17 cellular contexts compared by ENCODE assay signal in genomic region chr12:93469386-93469785, GRCh38. TPM values are rescaled to one million over a fixed set of nuclear protein-coding genes. Genes with fewer than 3 reads are reported as not detected.
DNase-seq lines count a peak whose midpoint lies in the region; ATAC-seq, FAIRE-seq and TF ChIP-seq lines count a peak whose summit lies in the region.
"Had no signal": no experiment of that assay in that cellular context is flagged by ENCODE, and none has a peak within 500 bp of the region (broad histone marks: within the 10 kb centered on the region; RNA-seq: fewer than 3 reads in every experiment).

No MANE protein-coding gene starts in this region.

- no TSS peak for BruUV-seq in HepG2 (replicated peaks; lab: Mats Ljungman, UMichigan)

- H2AFZ ChIP-seq in HepG2 (ENCODE audit: low read length) (no peak overlapping the region), hepatocyte (no peak overlapping the region)

- H3K4me3 ChIP-seq in HepG2 (replicated peaks in 1 of 3; ENCODE audit: insufficient read depth in 1 of 3, low read depth in 2 of 3, low read length in 3 of 3), result peak overlapping the region in 2 of 3 experiments; percentile 88 to 92; a peak in 2 of 6 replicates
- no peak overlapping the region for H3K4me3 ChIP-seq in right lobe of liver
- H3K4me3 ChIP-seq in SK-N-MC, result peak overlapping the region; percentile 87
- H3K4me3 ChIP-seq in hepatocyte, result no peak overlapping the region
- H3K4me3 ChIP-seq: body of pancreas had no signal

- H4K20me1 ChIP-seq in HepG2 (ENCODE audit: insufficient read depth, low read length) (peaks cover 5% of the 10 kb centered on the region; the same call in 1 of the 2 replicates), hepatocyte (ENCODE audit: insufficient read depth, poor library complexity, severe bottlenecking) (peaks cover 3% of the 10 kb centered on the region)

- POLR2A ChIA-PET in HepG2 (lab: Yijun Ruan, JAX), result no interaction called here

- H3K9ac ChIP-seq in HepG2 (ENCODE audit: insufficient read depth, low read depth, low read length) (no peak overlapping the region), SK-N-MC (ENCODE audit: insufficient read length) (no peak overlapping the region)

- H3K4me3 Mint-ChIP-seq in osteocyte (ENCODE audit: unreplicated experiment), result no peak overlapping the region
- peak overlapping the region in 1 of 2 donors; percentile 48 for H3K4me3 Mint-ChIP-seq in effector memory CD8-positive, alpha-beta T cell

- H3K27me3 ChIP-seq in HepG2 (ENCODE audit: control insufficient read depth in 1 of 2, insufficient read depth in 2 of 2, low read length in 2 of 2), result no peaks in the 10 kb centered on the region; a peak in 1 of 5 replicates
- no peaks in the 10 kb centered on the region for H3K27me3 ChIP-seq in right lobe of liver
- no peaks in the 10 kb centered on the region for H3K27me3 ChIP-seq in hepatocyte
- H3K27me3 ChIP-seq: body of pancreas, dorsolateral prefrontal cortex, left lung had no signal

- H3K27ac Mint-ChIP-seq in osteocyte (ENCODE audit: unreplicated experiment), result no peak overlapping the region
- H3K27ac Mint-ChIP-seq in effector memory CD8-positive, alpha-beta T cell, result no peak overlapping the region

- H3K9me3 ChIP-seq in HepG2 (ENCODE audit: low read length), result no peaks in the 10 kb centered on the region
- no peaks in the 10 kb centered on the region for H3K9me3 ChIP-seq in right lobe of liver
- no peaks in the 10 kb centered on the region for H3K9me3 ChIP-seq in SK-N-MC (ENCODE audit: low read depth, low read length)
- no peaks in the 10 kb centered on the region for H3K9me3 ChIP-seq in hepatocyte (ENCODE audit: low read depth)
- H3K9me3 ChIP-seq: body of pancreas, left lung had no signal

- H3K36me3 Mint-ChIP-seq in osteocyte (ENCODE audit: unreplicated experiment), result peaks cover 14% of the 10 kb centered on the region
- H3K36me3 Mint-ChIP-seq in effector memory CD8-positive, alpha-beta T cell (ENCODE audit: insufficient read depth), result peaks cover 22% of the 10 kb centered on the region

- intact Hi-C loops in HepG2 (cut with micrococcal nuclease; ENCODE audit: unreplicated experiment) (no loop called here), right lobe of liver (cut with DNase I) (no loop called here)

- TF ChIP-seq CTCF in HepG2 (CRISPR knock-in tag; IDR thresholded peaks at IDR 0.05) (no peak), right lobe of liver (IDR thresholded peaks at IDR 0.05) (no peak), hepatocyte (IDR thresholded peaks at IDR 0.05; ENCODE audit: poor library complexity) (no peak), osteocyte (IDR thresholded peaks at IDR 0.05) (no peak), D721Med (IDR thresholded peaks at IDR 0.05; ENCODE audit: insufficient read depth, missing control alignments) (no peak)

- in situ Hi-C loops in HepG2 (cut with HindIII; ENCODE audit: extremely low pct_ligation_motif_present, low pct_unique_long_range_greater_than_20kb), result no loop called here

- H3K79me2 ChIP-seq in HepG2 (ENCODE audit: insufficient read depth, low read length) (peaks cover 64% of the 10 kb centered on the region), hepatocyte (peaks cover 64% of the 10 kb centered on the region)

- H3K36me3 ChIP-seq in HepG2 (replicated peaks in 1 of 2; ENCODE audit: control insufficient read depth in 1 of 2, insufficient read depth in 2 of 2, low read length in 2 of 2), result peaks cover 4 to 30% of the 10 kb centered on the region in 2 experiments; a peak in 4 of 5 replicates
- H3K36me3 ChIP-seq in right lobe of liver, result peaks cover 0 to 15% (median 0%) of the 10 kb centered on the region in 4 donors
- peaks cover 55% of the 10 kb centered on the region for H3K36me3 ChIP-seq in SK-N-MC (ENCODE audit: insufficient read depth, low read length)
- H3K36me3 ChIP-seq in hepatocyte (replicated peaks; ENCODE audit: insufficient read depth, low read depth), result no peaks in the 10 kb centered on the region

- TF ChIP-seq POLR2A in HepG2 (IDR thresholded peaks at IDR 0.05; ENCODE audit: insufficient read depth in 1 of 2, low read depth in 2 of 2, low read length in 2 of 2), result no peak
- TF ChIP-seq POLR2A in right lobe of liver (IDR thresholded peaks at IDR 0.05), result no peak

- no peak for FAIRE-seq in HepG2 (lab: Jason Lieb, UNC)
- no peak for FAIRE-seq in D721Med (lab: Jason Lieb, UNC)

- H3K27me3 Mint-ChIP-seq in osteocyte (ENCODE audit: unreplicated experiment), result no peaks in the 10 kb centered on the region
- H3K27me3 Mint-ChIP-seq in effector memory CD8-positive, alpha-beta T cell, result no peaks in the 10 kb centered on the region

- no peaks in the 10 kb centered on the region for H3K9me2 ChIP-seq in hepatocyte (replicated peaks; ENCODE audit: insufficient read depth)

- peak overlapping the region; percentile 77 for H3K4me2 ChIP-seq in HepG2 (ENCODE audit: low read depth, low read length)
- peak overlapping the region; percentile 86 for H3K4me2 ChIP-seq in hepatocyte

- ATAC-seq in HepG2, result no peak
- ATAC-seq in right lobe of liver, result no peak
- ATAC-seq in GM21528 (IDR thresholded peaks at IDR 0.05; ENCODE audit: low FRiP score, unreplicated experiment), result no peak
- no peak for ATAC-seq in effector memory CD8-positive, alpha-beta T cell (replicated peaks)
- ATAC-seq: body of pancreas, left lung, Right ventricle myocardium inferior had no signal

- no peak overlapping the region for H3K27ac ChIP-seq in HepG2 (ENCODE audit: extremely low read length, insufficient read depth, low read length)
- H3K27ac ChIP-seq in right lobe of liver, result no peak overlapping the region
- H3K27ac ChIP-seq in SK-N-MC, result no peak overlapping the region
- no peak overlapping the region for H3K27ac ChIP-seq in hepatocyte
- H3K27ac ChIP-seq: body of pancreas, dorsolateral prefrontal cortex, left lung had no signal

- CTCF ChIA-PET in HepG2 (lab: Yijun Ruan, JAX; ENCODE audit: low intra/inter-chr PET ratio, low total read pairs), result no interaction called here

- H3K9me3 Mint-ChIP-seq in osteocyte (ENCODE audit: unreplicated experiment), result no peaks in the 10 kb centered on the region
- no peaks in the 10 kb centered on the region for H3K9me3 Mint-ChIP-seq in effector memory CD8-positive, alpha-beta T cell

- TF ChIP-seq RAD21 in HepG2 (CRISPR knock-in tag; IDR thresholded peaks at IDR 0.05), result no peak

- peaks cover 57% of the 10 kb centered on the region for H3K4me1 ChIP-seq in HepG2 (ENCODE audit: insufficient read depth, low read length)
- peaks cover 0 to 17% (median 2%) of the 10 kb centered on the region in 4 donors for H3K4me1 ChIP-seq in right lobe of liver
- peaks cover 4% of the 10 kb centered on the region for H3K4me1 ChIP-seq in hepatocyte (ENCODE audit: insufficient read depth)

- H3K4me1 Mint-ChIP-seq in osteocyte (ENCODE audit: unreplicated experiment), result peaks cover 24% of the 10 kb centered on the region
- H3K4me1 Mint-ChIP-seq in effector memory CD8-positive, alpha-beta T cell (ENCODE audit: low read depth in 2 of 2), result peaks cover 16 to 20% of the 10 kb centered on the region in 2 donors

- TF ChIP-seq EP300 in HepG2 (IDR thresholded peaks at IDR 0.05; ENCODE audit: low read depth in 2 of 2, low read length in 2 of 2) (no peak), HepG2 (CRISPR knock-in tag; IDR thresholded peaks at IDR 0.05; ENCODE audit: borderline replicate concordance) (no peak)

- DNase-seq in HepG2 (ENCODE audit: low spot score) (no peak), right lobe of liver (no peak), SK-N-MC (ENCODE audit: low read depth, low spot score) (no peak), hepatocyte (ENCODE audit: low spot score) (no peak), osteocyte (ENCODE audit: extremely low spot score, unreplicated experiment) (no peak), D721Med (ENCODE audit: insufficient read length, low spot score) (no peak)
- no peak for DNase-seq in effector memory CD8-positive, alpha-beta T cell
- DNase-seq: activated CD4-positive, alpha-beta T cell treated with anti-CD3 and anti-CD28 coated beads for 48 hours; activated T-cell treated with anti-CD3 and anti-CD28 coated beads, Interleukin-2, amount 50 U/mL, for 48 hours; body of pancreas; DMS 273 treated with DMSO at 0.1 percent for 48 hours; dorsolateral prefrontal cortex; left lung; NCI-H1105; NCI-H2171 had no signal

RNA-seq across cellular contexts. Expression of gene MRPL42, which starts 2.1 kb away (rescaled TPM):
- total RNA-seq in HepG2 (2016; rRNA removed; fragmentation: Illumina TruSeq; extraction: Trizol) (148 and 224 TPM in 2 replicates), right lobe of liver (10 to 100 TPM; 25.8 to 44.5 (median 32.1) TPM), hepatocyte (111 and 112 TPM in 2 replicates), osteocyte (52.2 and 55.8 TPM in 2 replicates)
- total RNA-seq in HepG2 (2016; cell fraction: cytosol; rRNA removed; fragmentation: Illumina TruSeq; extraction: Trizol; ENCODE audit: low read depth), result 63.1 and 69.4 TPM in 2 replicates
- 148 and 233 TPM in 2 replicates for total RNA-seq in HepG2 (2016; cell fraction: insoluble cytoplasmic fraction; rRNA removed; fragmentation: Illumina TruSeq; extraction: Trizol)
- total RNA-seq in HepG2 (2016; cell fraction: membrane; rRNA removed; fragmentation: Illumina TruSeq; extraction: Trizol), result 119 and 120 TPM in 2 replicates
- total RNA-seq in HepG2 (2016; cell fraction: nucleus; rRNA removed; fragmentation: Illumina TruSeq; extraction: Trizol), result 72.3 and 83.9 TPM in 2 replicates
- polyA plus RNA-seq in HepG2 (2011; rRNA removed) (75.4 and 93.3 TPM in 2 replicates), hepatocyte (63.3 and 74.9 TPM in 2 replicates)
- 44.4 and 77.9 TPM in 2 replicates for polyA plus RNA-seq in HepG2 (2011; cell fraction: cytosol; rRNA removed)
- polyA plus RNA-seq in HepG2 (2011; cell fraction: nucleus; rRNA removed), result 21.4 and 32.1 TPM in 2 replicates
- polyA plus RNA-seq in HepG2 (2012), result 77.4 and 156 TPM in 2 replicates
- 62.5 and 71.1 TPM in 2 replicates for polyA plus RNA-seq in HepG2 (2016; cell fraction: cytosol; fragmentation: Illumina TruSeq; extraction: Trizol; ENCODE audit: low read depth)
- 198 and 212 TPM in 2 replicates for polyA plus RNA-seq in HepG2 (2016; cell fraction: insoluble cytoplasmic fraction; fragmentation: Illumina TruSeq; extraction: Trizol; ENCODE audit: low read depth)
- polyA plus RNA-seq in HepG2 (2016; cell fraction: membrane; fragmentation: Illumina TruSeq; extraction: Trizol; ENCODE audit: low read depth), result 87.3 and 92.4 TPM in 2 replicates
- 78.8 and 79.9 TPM in 2 replicates for polyA plus RNA-seq in HepG2 (2016; cell fraction: nucleus; fragmentation: Illumina TruSeq; extraction: Trizol; ENCODE audit: insufficient read depth, low read depth)
- polyA minus RNA-seq in HepG2 (2011; rRNA and poly(A)+ RNA removed; ENCODE audit: low replicate concordance), result 23.0 and 26.1 TPM in 2 replicates
- polyA minus RNA-seq in HepG2 (2011; cell fraction: cytosol; rRNA and poly(A)+ RNA removed), result 48.1 and 52.1 TPM in 2 replicates
- 61.4 and 110 TPM in 2 replicates for polyA minus RNA-seq in HepG2 (2011; cell fraction: nucleus; rRNA and poly(A)+ RNA removed)

RNA-seq across cellular contexts. Expression of gene UBE2N, which starts 27.6 kb away (rescaled TPM):
- total RNA-seq in HepG2 (2016; rRNA removed; fragmentation: Illumina TruSeq; extraction: Trizol) (197 and 317 TPM in 2 replicates), right lobe of liver (10 to 100 TPM; 22.0 to 36.2 (median 28.6) TPM), hepatocyte (50.9 and 59.1 TPM in 2 replicates), osteocyte (68.3 and 70.6 TPM in 2 replicates)
- 43.5 and 43.9 TPM in 2 replicates for total RNA-seq in HepG2 (2016; cell fraction: cytosol; rRNA removed; fragmentation: Illumina TruSeq; extraction: Trizol; ENCODE audit: low read depth)
- total RNA-seq in HepG2 (2016; cell fraction: insoluble cytoplasmic fraction; rRNA removed; fragmentation: Illumina TruSeq; extraction: Trizol), result 195 and 339 TPM in 2 replicates
- total RNA-seq in HepG2 (2016; cell fraction: membrane; rRNA removed; fragmentation: Illumina TruSeq; extraction: Trizol), result 74.6 and 87.2 TPM in 2 replicates
- total RNA-seq in HepG2 (2016; cell fraction: nucleus; rRNA removed; fragmentation: Illumina TruSeq; extraction: Trizol), result 66.6 and 69.2 TPM in 2 replicates
- polyA plus RNA-seq in HepG2 (2011; rRNA removed) (179 and 188 TPM in 2 replicates), hepatocyte (121 and 131 TPM in 2 replicates)
- polyA plus RNA-seq in HepG2 (2011; cell fraction: cytosol; rRNA removed), result 71.4 and 85.0 TPM in 2 replicates
- 21.6 and 30.5 TPM in 2 replicates for polyA plus RNA-seq in HepG2 (2011; cell fraction: nucleus; rRNA removed)
- polyA plus RNA-seq in HepG2 (2012), result 160 and 165 TPM in 2 replicates
- 41.1 and 43.9 TPM in 2 replicates for polyA plus RNA-seq in HepG2 (2016; cell fraction: cytosol; fragmentation: Illumina TruSeq; extraction: Trizol; ENCODE audit: low read depth)
- 331 and 351 TPM in 2 replicates for polyA plus RNA-seq in HepG2 (2016; cell fraction: insoluble cytoplasmic fraction; fragmentation: Illumina TruSeq; extraction: Trizol; ENCODE audit: low read depth)
- polyA plus RNA-seq in HepG2 (2016; cell fraction: membrane; fragmentation: Illumina TruSeq; extraction: Trizol; ENCODE audit: low read depth), result 56.6 and 65.4 TPM in 2 replicates
- polyA plus RNA-seq in HepG2 (2016; cell fraction: nucleus; fragmentation: Illumina TruSeq; extraction: Trizol; ENCODE audit: insufficient read depth, low read depth), result 115 and 117 TPM in 2 replicates
- 45.7 and 70.5 TPM in 2 replicates for polyA minus RNA-seq in HepG2 (2011; rRNA and poly(A)+ RNA removed; ENCODE audit: low replicate concordance)
- 70.3 and 70.8 TPM in 2 replicates for polyA minus RNA-seq in HepG2 (2011; cell fraction: cytosol; rRNA and poly(A)+ RNA removed)
- 23.6 and 30.6 TPM in 2 replicates for polyA minus RNA-seq in HepG2 (2011; cell fraction: nucleus; rRNA and poly(A)+ RNA removed)

Comparison
In these comparisons a context has a peak if more than half of its experiments do, and no peak if none do; other contexts are left out.
1. H3K4me3 ChIP-seq: peak in HepG2 (2 of 3) and SK-N-MC (single experiment); none in right lobe of liver (0 of 3) and hepatocyte (single experiment).